In genomic region chr1:38989979-38990378, GRCh38 we compare ENCODE assay signal across 1 cellular context.
TF ChIP-seq lines count a peak whose summit lies in the region.

No MANE protein-coding gene starts in this region.

TF ChIP-seq in HepG2, 621 proteins besides CTCF, POLR2A, EP300 and RAD21:
- no peak for TF ChIP-seq GLI4 (CRISPR knock-in tag; IDR thresholded peaks at IDR 0.05; ENCODE audit: borderline replicate concordance)
- no peak for TF ChIP-seq CREB1 (IDR thresholded peaks at IDR 0.05)
- peak; percentile 28; the same call in 1 of the 2 replicates for TF ChIP-seq CREB1 (CRISPR knock-in tag; IDR thresholded peaks at IDR 0.05)
